In the genomic region with DNA sequence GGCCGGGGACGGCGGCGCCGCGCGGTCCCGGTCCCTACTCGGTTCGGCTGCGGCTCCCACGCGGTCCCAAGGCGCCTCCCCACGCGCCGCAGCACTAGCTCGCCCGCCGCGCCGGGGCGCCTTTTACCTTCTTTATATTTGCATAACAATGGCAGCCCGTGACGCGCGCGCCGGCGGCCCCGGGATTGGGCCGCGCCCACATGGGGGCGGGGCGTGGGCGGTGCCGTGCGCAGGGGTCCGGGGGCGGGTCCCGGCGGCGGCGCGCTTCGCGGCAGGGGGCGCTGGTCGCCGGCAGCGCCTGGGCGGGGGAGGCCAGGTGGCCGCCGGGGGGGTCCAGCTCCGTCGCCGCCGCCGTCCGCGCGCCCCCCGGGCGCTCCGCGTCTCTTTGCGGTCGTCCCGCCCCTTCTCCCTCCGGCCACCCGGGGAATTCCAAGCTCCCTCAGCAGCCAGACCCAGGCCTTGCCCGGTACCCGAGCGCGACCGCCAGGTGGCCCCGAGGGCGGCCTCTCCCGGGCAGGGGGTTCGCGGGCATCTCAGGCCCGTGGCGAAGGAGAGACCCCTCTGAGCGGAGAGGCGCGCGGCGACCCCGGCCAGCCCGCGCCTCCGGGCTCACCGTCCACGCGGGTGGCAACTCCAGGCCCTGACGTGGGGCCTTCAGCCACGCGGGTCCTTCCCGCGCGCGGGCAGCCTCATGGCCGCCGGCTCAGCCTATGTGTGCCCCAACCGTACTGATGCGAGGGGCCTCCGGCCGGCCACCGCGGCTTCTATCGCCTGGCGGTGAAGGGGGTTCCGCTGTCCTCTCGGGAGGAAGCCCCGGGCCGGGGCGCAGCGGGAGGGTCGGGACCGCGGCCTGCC, we compare ENCODE assay signal across 1 cellular context.
TF ChIP-seq lines count a peak whose summit lies in the region.

A gene with protein sequence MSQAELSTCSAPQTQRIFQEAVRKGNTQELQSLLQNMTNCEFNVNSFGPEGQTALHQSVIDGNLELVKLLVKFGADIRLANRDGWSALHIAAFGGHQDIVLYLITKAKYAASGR (minus strand): TSS at position 96 of the 855 bp plus-strand sequence. CDS start 343 bp downstream, outside the sequence.

TF ChIP-seq in K562, 482 proteins besides CTCF, POLR2A, EP300 and RAD21 (continued from another document and continues in another):
- TF ChIP-seq, protein P1, sequence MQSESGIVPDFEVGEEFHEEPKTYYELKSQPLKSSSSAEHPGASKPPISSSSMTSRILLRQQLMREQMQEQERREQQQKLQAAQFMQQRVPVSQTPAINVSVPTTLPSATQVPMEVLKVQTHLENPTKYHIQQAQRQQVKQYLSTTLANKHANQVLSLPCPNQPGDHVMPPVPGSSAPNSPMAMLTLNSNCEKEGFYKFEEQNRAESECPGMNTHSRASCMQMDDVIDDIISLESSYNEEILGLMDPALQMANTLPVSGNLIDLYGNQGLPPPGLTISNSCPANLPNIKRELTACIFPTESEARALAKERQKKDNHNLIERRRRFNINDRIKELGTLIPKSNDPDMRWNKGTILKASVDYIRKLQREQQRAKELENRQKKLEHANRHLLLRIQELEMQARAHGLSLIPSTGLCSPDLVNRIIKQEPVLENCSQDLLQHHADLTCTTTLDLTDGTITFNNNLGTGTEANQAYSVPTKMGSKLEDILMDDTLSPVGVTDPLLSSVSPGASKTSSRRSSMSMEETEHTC (IDR thresholded peaks at IDR 0.05) = no peak
- TF ChIP-seq ZNF551 (CRISPR knock-in tag; IDR thresholded peaks at IDR 0.05) (no peak), ZNF347 (CRISPR knock-in tag; IDR thresholded peaks at IDR 0.05; ENCODE audit: low read depth) (no peak), BCOR (IDR thresholded peaks at IDR 0.05) (no peak), ZBTB1 (CRISPR knock-in tag; IDR thresholded peaks at IDR 0.05; ENCODE audit: borderline replicate concordance, low read depth) (no peak; the same call in 1 of the 2 replicates), HNRNPLL (IDR thresholded peaks at IDR 0.05; ENCODE audit: low read depth, low read length, poor library complexity, severe bottlenecking) (no peak), MCM3 (IDR thresholded peaks at IDR 0.05) (no peak), CBX1 (IDR thresholded peaks at IDR 0.05; ENCODE audit: low read depth) (peak; percentile 7; the same call in 1 of the 2 replicates), POLR2H (tag; IDR thresholded peaks at IDR 0.05; ENCODE audit: low read depth) (no peak), NFE2L1 (tag; IDR thresholded peaks at IDR 0.05; ENCODE audit: borderline replicate concordance, low read depth) (no peak), GATAD2A (IDR thresholded peaks at IDR 0.05) (peak; percentile 80; the same call in 1 of the 2 replicates), ZNF696 (CRISPR knock-in tag; conservative IDR thresholded peaks at IDR 0.05) (no peak), ZBED1 (IDR thresholded peaks at IDR 0.05) (no peak), NEUROD1 (IDR thresholded peaks at IDR 0.05; ENCODE audit: borderline replicate concordance, low read depth, low read length, partially characterized antibody) (no peak), PRMT5 (CRISPR knock-in tag; IDR thresholded peaks at IDR 0.05) (0 out of 2 replicates have a peak, but pooled peaks have one; percentile 19), CBX3 (IDR thresholded peaks at IDR 0.05; ENCODE audit: borderline replicate concordance in 1 of 2, low read length in 2 of 2) (no peak), GATA2 (CRISPR knock-in tag; IDR thresholded peaks at IDR 0.05) (no peak), ZNF324 (CRISPR knock-in tag; IDR thresholded peaks at IDR 0.05) (no peak), ZNF644 (tag; IDR thresholded peaks at IDR 0.05; ENCODE audit: low read depth) (no peak), ZKSCAN1 (IDR thresholded peaks at IDR 0.05; ENCODE audit: low read depth, low read length) (no peak), TBP (optimal IDR thresholded peaks at IDR 0.05; ENCODE audit: low read depth, low read length) (peak; percentile 96), TEAD1 (CRISPR knock-in tag; IDR thresholded peaks at IDR 0.05) (0 out of 4 replicates have a peak, but pooled peaks have one; percentile 3 to 74), POLR2AphosphoS5 (IDR thresholded peaks at IDR 0.05; ENCODE audit: control insufficient read depth, insufficient read depth, low read depth, low read length) (peak; percentile 84), YBX1 (IDR thresholded peaks at IDR 0.05) (no peak), CREB1 (IDR thresholded peaks at IDR 0.05) (peak; percentile 74), CREB1 (CRISPR knock-in tag; IDR thresholded peaks at IDR 0.05) (peak; percentile 69), ZNF165 (CRISPR knock-in tag; IDR thresholded peaks at IDR 0.05; ENCODE audit: borderline replicate concordance) (no peak), RBM39 (optimal IDR thresholded peaks at IDR 0.05; ENCODE audit: low read depth, low read length) (no peak)
- TF ChIP-seq, protein P2, sequence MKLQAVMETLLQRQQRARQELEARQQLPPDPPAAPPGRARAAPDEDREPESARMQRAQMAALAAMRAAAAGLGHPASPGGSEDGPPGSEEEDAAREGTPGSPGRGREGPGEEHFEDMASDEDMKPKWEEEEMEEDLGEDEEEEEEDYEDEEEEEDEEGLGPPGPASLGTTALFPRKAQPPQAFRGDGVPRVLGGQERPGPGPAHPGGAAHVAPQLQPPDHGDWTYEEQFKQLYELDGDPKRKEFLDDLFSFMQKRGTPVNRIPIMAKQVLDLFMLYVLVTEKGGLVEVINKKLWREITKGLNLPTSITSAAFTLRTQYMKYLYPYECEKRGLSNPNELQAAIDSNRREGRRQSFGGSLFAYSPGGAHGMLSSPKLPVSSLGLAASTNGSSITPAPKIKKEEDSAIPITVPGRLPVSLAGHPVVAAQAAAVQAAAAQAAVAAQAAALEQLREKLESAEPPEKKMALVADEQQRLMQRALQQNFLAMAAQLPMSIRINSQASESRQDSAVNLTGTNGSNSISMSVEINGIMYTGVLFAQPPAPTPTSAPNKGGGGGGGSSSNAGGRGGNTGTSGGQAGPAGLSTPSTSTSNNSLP (IDR thresholded peaks at IDR 0.05; ENCODE audit: borderline replicate concordance, low read depth, low read length) = no peak
- TF ChIP-seq, protein P3, sequence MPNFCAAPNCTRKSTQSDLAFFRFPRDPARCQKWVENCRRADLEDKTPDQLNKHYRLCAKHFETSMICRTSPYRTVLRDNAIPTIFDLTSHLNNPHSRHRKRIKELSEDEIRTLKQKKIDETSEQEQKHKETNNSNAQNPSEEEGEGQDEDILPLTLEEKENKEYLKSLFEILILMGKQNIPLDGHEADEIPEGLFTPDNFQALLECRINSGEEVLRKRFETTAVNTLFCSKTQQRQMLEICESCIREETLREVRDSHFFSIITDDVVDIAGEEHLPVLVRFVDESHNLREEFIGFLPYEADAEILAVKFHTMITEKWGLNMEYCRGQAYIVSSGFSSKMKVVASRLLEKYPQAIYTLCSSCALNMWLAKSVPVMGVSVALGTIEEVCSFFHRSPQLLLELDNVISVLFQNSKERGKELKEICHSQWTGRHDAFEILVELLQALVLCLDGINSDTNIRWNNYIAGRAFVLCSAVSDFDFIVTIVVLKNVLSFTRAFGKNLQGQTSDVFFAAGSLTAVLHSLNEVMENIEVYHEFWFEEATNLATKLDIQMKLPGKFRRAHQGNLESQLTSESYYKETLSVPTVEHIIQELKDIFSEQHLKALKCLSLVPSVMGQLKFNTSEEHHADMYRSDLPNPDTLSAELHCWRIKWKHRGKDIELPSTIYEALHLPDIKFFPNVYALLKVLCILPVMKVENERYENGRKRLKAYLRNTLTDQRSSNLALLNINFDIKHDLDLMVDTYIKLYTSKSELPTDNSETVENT (CRISPR knock-in tag; IDR thresholded peaks at IDR 0.05) = no peak
- TF ChIP-seq, protein P4, sequence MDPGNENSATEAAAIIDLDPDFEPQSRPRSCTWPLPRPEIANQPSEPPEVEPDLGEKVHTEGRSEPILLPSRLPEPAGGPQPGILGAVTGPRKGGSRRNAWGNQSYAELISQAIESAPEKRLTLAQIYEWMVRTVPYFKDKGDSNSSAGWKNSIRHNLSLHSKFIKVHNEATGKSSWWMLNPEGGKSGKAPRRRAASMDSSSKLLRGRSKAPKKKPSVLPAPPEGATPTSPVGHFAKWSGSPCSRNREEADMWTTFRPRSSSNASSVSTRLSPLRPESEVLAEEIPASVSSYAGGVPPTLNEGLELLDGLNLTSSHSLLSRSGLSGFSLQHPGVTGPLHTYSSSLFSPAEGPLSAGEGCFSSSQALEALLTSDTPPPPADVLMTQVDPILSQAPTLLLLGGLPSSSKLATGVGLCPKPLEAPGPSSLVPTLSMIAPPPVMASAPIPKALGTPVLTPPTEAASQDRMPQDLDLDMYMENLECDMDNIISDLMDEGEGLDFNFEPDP (CRISPR knock-in tag; IDR thresholded peaks at IDR 0.05) = no peak
- TF ChIP-seq, protein P5, sequence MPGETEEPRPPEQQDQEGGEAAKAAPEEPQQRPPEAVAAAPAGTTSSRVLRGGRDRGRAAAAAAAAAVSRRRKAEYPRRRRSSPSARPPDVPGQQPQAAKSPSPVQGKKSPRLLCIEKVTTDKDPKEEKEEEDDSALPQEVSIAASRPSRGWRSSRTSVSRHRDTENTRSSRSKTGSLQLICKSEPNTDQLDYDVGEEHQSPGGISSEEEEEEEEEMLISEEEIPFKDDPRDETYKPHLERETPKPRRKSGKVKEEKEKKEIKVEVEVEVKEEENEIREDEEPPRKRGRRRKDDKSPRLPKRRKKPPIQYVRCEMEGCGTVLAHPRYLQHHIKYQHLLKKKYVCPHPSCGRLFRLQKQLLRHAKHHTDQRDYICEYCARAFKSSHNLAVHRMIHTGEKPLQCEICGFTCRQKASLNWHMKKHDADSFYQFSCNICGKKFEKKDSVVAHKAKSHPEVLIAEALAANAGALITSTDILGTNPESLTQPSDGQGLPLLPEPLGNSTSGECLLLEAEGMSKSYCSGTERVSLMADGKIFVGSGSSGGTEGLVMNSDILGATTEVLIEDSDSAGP (CRISPR knock-in tag; IDR thresholded peaks at IDR 0.05) = no peak
- TF ChIP-seq, protein P6, sequence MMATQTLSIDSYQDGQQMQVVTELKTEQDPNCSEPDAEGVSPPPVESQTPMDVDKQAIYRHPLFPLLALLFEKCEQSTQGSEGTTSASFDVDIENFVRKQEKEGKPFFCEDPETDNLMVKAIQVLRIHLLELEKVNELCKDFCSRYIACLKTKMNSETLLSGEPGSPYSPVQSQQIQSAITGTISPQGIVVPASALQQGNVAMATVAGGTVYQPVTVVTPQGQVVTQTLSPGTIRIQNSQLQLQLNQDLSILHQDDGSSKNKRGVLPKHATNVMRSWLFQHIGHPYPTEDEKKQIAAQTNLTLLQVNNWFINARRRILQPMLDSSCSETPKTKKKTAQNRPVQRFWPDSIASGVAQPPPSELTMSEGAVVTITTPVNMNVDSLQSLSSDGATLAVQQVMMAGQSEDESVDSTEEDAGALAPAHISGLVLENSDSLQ (IDR thresholded peaks at IDR 0.05) = no peak
- TF ChIP-seq, protein P7, sequence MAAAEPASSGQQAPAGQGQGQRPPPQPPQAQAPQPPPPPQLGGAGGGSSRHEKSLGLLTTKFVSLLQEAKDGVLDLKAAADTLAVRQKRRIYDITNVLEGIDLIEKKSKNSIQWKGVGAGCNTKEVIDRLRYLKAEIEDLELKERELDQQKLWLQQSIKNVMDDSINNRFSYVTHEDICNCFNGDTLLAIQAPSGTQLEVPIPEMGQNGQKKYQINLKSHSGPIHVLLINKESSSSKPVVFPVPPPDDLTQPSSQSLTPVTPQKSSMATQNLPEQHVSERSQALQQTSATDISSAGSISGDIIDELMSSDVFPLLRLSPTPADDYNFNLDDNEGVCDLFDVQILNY (CRISPR knock-in tag; IDR thresholded peaks at IDR 0.05) = peak; percentile 95
- TF ChIP-seq, protein P8, sequence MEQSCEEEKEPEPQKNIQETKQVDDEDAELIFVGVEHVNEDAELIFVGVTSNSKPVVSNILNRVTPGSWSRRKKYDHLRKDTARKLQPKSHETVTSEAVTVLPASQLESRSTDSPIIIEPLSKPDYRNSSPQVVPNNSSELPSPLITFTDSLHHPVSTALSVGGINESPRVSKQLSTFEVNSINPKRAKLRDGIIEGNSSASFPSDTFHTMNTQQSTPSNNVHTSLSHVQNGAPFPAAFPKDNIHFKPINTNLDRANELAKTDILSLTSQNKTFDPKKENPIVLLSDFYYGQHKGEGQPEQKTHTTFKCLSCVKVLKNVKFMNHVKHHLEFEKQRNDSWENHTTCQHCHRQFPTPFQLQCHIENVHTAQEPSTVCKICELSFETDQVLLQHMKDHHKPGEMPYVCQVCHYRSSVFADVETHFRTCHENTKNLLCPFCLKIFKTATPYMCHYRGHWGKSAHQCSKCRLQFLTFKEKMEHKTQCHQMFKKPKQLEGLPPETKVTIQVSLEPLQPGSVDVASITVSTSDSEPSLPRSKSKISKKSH (CRISPR knock-in tag; IDR thresholded peaks at IDR 0.05) = no peak
- TF ChIP-seq, protein P9, sequence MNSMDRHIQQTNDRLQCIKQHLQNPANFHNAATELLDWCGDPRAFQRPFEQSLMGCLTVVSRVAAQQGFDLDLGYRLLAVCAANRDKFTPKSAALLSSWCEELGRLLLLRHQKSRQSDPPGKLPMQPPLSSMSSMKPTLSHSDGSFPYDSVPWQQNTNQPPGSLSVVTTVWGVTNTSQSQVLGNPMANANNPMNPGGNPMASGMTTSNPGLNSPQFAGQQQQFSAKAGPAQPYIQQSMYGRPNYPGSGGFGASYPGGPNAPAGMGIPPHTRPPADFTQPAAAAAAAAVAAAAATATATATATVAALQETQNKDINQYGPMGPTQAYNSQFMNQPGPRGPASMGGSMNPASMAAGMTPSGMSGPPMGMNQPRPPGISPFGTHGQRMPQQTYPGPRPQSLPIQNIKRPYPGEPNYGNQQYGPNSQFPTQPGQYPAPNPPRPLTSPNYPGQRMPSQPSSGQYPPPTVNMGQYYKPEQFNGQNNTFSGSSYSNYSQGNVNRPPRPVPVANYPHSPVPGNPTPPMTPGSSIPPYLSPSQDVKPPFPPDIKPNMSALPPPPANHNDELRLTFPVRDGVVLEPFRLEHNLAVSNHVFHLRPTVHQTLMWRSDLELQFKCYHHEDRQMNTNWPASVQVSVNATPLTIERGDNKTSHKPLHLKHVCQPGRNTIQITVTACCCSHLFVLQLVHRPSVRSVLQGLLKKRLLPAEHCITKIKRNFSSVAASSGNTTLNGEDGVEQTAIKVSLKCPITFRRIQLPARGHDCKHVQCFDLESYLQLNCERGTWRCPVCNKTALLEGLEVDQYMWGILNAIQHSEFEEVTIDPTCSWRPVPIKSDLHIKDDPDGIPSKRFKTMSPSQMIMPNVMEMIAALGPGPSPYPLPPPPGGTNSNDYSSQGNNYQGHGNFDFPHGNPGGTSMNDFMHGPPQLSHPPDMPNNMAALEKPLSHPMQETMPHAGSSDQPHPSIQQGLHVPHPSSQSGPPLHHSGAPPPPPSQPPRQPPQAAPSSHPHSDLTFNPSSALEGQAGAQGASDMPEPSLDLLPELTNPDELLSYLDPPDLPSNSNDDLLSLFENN (IDR thresholded peaks at IDR 0.05; ENCODE audit: low read depth in 2 of 2, low read length in 2 of 2) = peak in 1 of 2 experiments; percentile 33; a peak in 1 of 4 replicates
